Comparison of ENCODE assay signal across 9 cellular contexts in the genomic region with DNA sequence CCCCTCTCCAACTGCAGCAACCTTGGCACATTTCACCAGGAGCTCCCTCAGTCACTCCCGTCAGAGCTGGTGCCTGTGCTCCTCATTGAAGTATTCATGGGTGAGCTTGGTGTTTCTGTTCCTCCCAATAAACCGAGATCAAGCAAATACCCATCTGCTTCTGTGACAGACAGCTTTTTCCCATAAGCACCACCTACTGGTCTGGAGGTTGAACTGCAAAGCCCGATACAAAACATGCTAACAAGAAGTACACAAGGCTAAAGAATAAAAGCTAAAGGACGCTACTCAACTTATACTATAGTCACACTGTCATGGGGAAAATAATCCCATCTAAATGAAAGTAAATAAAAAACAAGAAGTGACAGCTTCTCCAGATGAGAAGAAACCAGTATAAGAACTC.
DNase-seq lines count a peak whose midpoint lies in the region; ATAC-seq and TF ChIP-seq lines count a peak whose summit lies in the region.
"Had no signal": no experiment of that assay in that cellular context is flagged by ENCODE, and none has a peak within 500 bp of the region (broad histone marks: within the 10 kb centered on the region; RNA-seq: fewer than 3 reads in every experiment).

No MANE protein-coding gene starts in this region.

- intact Hi-C loops in CD14-positive monocyte (cut with micrococcal nuclease), result no loop called here

- H3K4me3 Mint-ChIP-seq in CD14-positive monocyte (no peak overlapping the region), endothelial cell (ENCODE audit: unreplicated experiment) (no peak overlapping the region)

- no peaks in the 10 kb centered on the region for H3K4me1 Mint-ChIP-seq in CD14-positive monocyte
- H3K4me1 Mint-ChIP-seq in endothelial cell (ENCODE audit: unreplicated experiment), result no peaks in the 10 kb centered on the region

- H3K9me3 ChIP-seq in suprapubic skin, result no peaks in the 10 kb centered on the region

- TF ChIP-seq CTCF in CD14-positive monocyte (IDR thresholded peaks at IDR 0.05) (peak; percentile 28), LNCAP (IDR thresholded peaks at IDR 0.05) (peak; percentile 64), endothelial cell (IDR thresholded peaks at IDR 0.05; ENCODE audit: unreplicated experiment) (peak; percentile 60), suprapubic skin (IDR thresholded peaks at IDR 0.05) (no peak)

- H3K36me3 ChIP-seq in suprapubic skin, result no peaks in the 10 kb centered on the region

- ATAC-seq in GM18867 (IDR thresholded peaks at IDR 0.05; ENCODE audit: unreplicated experiment), result peak; percentile 65
- no peak for ATAC-seq in HG02610 (IDR thresholded peaks at IDR 0.05; ENCODE audit: unreplicated experiment)
- ATAC-seq in GM18511 (IDR thresholded peaks at IDR 0.05; ENCODE audit: unreplicated experiment), result no peak

- H3K27ac Mint-ChIP-seq in CD14-positive monocyte, result no peak overlapping the region
- H3K27ac Mint-ChIP-seq in endothelial cell (ENCODE audit: unreplicated experiment), result no peak overlapping the region

- no peak for TF ChIP-seq EP300 in suprapubic skin (IDR thresholded peaks at IDR 0.05)

- H3K9me3 Mint-ChIP-seq in CD14-positive monocyte (peaks cover 0 to 8% (median 5%) of the 10 kb centered on the region in 7 donors), endothelial cell (ENCODE audit: unreplicated experiment) (no peaks in the 10 kb centered on the region)

- H3K27me3 Mint-ChIP-seq in CD14-positive monocyte (ENCODE audit: low read depth in 3 of 3) (peaks cover 0 to 4% (median 1%) of the 10 kb centered on the region in 3 donors), endothelial cell (ENCODE audit: unreplicated experiment) (peaks cover 4% of the 10 kb centered on the region)

- DNase-seq in CD14-positive monocyte (ENCODE audit: low spot score), result no peak
- no peak for DNase-seq in endothelial cell (ENCODE audit: low spot score)
- no peak for DNase-seq in EL
- no peak for DNase-seq in suprapubic skin (ENCODE audit: low spot score in 2 of 2)
- DNase-seq: cerebellar nuclear complex had no signal

- no peaks in the 10 kb centered on the region for H3K36me3 Mint-ChIP-seq in CD14-positive monocyte
- H3K36me3 Mint-ChIP-seq in endothelial cell (ENCODE audit: low read depth, unreplicated experiment), result no peaks in the 10 kb centered on the region

- TF ChIP-seq POLR2A in suprapubic skin (IDR thresholded peaks at IDR 0.05), result no peak

- 92% methylated on average over 4 of the region's 4 CpGs for WGBS in suprapubic skin

- no peaks in the 10 kb centered on the region for H3K27me3 ChIP-seq in suprapubic skin

- no peak overlapping the region for H3K27ac ChIP-seq in suprapubic skin

- no peaks in the 10 kb centered on the region for H3K4me1 ChIP-seq in suprapubic skin

- H3K4me3 ChIP-seq in suprapubic skin, result no peak overlapping the region

Comparison
In these comparisons a context has a peak if more than half of its experiments do, and no peak if none do; other contexts are left out.
1. CTCF ChIP-seq: peak in CD14-positive monocyte (single experiment), LNCAP (single experiment) and endothelial cell (single experiment); none in suprapubic skin (0 of 2).